8 cellular contexts compared by ENCODE assay signal in the genomic region with DNA sequence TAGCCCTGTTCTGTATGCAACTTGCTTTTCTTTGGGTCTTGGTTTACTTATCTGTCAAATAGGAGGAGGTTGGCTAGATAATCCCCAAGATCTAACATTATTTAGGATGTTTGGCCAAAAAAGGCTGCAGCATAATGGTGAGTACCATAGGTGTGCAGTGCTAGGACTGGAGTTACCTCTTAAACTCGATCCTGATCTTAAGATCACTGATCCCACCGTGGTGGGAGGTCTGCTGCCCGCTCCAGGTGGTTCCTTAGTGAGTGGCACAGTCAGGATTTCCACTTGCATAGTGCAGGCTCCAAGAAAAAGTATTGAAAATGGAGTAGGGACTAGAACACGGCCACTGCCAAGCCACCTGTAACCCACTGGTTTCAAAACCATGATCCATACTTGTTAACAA.
"Had no signal": no experiment of that assay in that cellular context is flagged by ENCODE, and none has a peak within 500 bp of the region (broad histone marks: within the 10 kb centered on the region; RNA-seq: fewer than 3 reads in every experiment).

No MANE protein-coding gene starts in this region.

- DNase-seq: GDM1, GF-D8 had no signal

- H3K4me3 ChIP-seq: GM12878 had no signal

- ATAC-seq: GM12878 had no signal

- FAIRE-seq: G401.6, GM12878, GM12891, GM12892, GM18507, GM19239 had no signal
